Comparison of ENCODE assay signal across 1 cellular context in genomic region chr4:10034612-10035104, GRCh38.
TF ChIP-seq lines count a peak whose summit lies in the region.

No MANE protein-coding gene starts in this region.

TF ChIP-seq in HepG2, 621 proteins besides CTCF, POLR2A, EP300 and RAD21:
- TF ChIP-seq ZNF768 (CRISPR knock-in tag; IDR thresholded peaks at IDR 0.05) (peak; percentile 95), SNAI1 (CRISPR knock-in tag; IDR thresholded peaks at IDR 0.05; ENCODE audit: borderline replicate concordance) (no peak), KMT2B (CRISPR knock-in tag; IDR thresholded peaks at IDR 0.05) (no peak), ZMYM3 (CRISPR knock-in tag; IDR thresholded peaks at IDR 0.05) (peak; percentile 38; the same call in 1 of the 2 replicates), ZNF232 (CRISPR knock-in tag; IDR thresholded peaks at IDR 0.05; ENCODE audit: borderline replicate concordance) (no peak)
